Comparison of ENCODE assay signal across 27 cellular contexts in the genomic region with DNA sequence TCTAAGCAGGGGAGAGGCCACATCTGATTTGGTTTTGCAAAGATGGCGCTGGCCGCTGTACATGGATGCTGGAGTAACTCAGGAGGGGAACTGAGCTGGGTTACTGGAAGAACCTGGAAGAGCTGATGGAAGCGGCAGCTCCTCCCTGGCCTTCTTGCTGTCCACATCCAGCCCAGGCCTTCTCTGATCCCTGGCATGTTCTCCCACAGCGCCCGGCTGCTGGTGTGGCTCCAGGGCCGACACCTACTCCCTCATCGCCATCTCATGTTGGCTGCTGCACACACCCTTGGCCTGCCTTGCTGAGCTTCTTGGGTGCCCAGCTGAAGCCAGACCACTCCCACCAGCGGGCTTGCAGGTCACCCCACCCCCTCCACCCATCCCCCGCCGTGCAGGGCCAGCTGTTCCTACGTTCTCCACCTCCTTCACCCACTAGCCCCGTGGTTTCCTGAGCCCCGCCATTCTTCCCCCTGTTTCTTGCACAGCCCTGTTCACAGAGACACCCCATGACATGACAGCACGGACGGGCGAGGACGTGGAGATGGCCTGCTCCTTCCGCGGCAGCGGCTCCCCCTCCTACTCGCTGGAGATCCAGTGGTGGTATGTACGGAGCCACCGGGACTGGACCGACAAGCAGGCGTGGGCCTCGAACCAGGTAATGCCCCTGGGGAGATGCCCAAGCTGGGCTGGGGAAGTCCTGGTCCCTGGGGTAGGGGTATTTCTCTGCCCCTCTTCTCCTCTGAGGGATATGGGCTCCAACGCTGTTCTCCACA. TPM values are rescaled to one million over a fixed set of nuclear protein-coding genes. Genes with fewer than 3 reads are reported as not detected.
"Had no signal": no experiment of that assay in that cellular context is flagged by ENCODE, and none has a peak within 500 bp of the region (broad histone marks: within the 10 kb centered on the region; RNA-seq: fewer than 3 reads in every experiment).

No MANE protein-coding gene starts in this region.

- DNase-seq: effector CD4-positive, alpha-beta T cell; endodermal cell; hippocampal formation; kidney glomerular epithelial cell; mammary epithelial cell; mucosa of descending colon; natural killer cell; occipital lobe; spleen; stimulated activated CD4-positive, alpha-beta T cell treated with anti-CD3 and anti-CD28 coated beads, Interleukin-15, amount 100 ng/mL, for 24 hours; stimulated activated CD4-positive, alpha-beta T cell treated with anti-CD3 and anti-CD28 coated beads, Interleukin-1b, Interleukin-23, amount 100 ng/mL, for 48 hours; stimulated activated CD4-positive, alpha-beta T cell treated with anti-CD3 and anti-CD28 coated beads, Interleukin-4, amount 100 ng/mL, for 24 hours; tibial artery; upper lobe of right lung had no signal

- H3K36me3 Mint-ChIP-seq: natural killer cell; stimulated activated memory B cell treated with anti-CD40 and anti-IgM and Interleukin-4, amounts not matched to agents 10 μg/mL and 1 μg/mL and 100 μg/mL, for 72 hours had no signal

- H3K4me3 Mint-ChIP-seq: endodermal cell; natural killer cell; neural crest cell; stimulated activated memory B cell treated with anti-CD40 and anti-IgM and Interleukin-4, amounts not matched to agents 10 μg/mL and 1 μg/mL and 100 μg/mL, for 72 hours; stimulated activated naive CD8-positive, alpha-beta T cell treated with anti-CD3 and anti-CD28 coated beads, Interleukin-15, Interleukin-2, amounts not matched to agents 100 ng/mL and 50 ng/mL, for 24 hours had no signal

- H3K9me3 ChIP-seq: heart left ventricle, mucosa of descending colon, prostate gland, spleen, tibial artery, upper lobe of right lung, vagina had no signal

- H3K9ac ChIP-seq: parathyroid adenoma had no signal

- H3K36me3 ChIP-seq: heart left ventricle, prostate gland, spleen, tibial artery, upper lobe of right lung, vagina had no signal

- H3K79me2 ChIP-seq: parathyroid adenoma had no signal

- H3K27ac ChIP-seq: coronary artery, heart left ventricle, parathyroid adenoma, prostate gland, spleen, tibial artery, upper lobe of right lung, vagina had no signal

- H2AFZ ChIP-seq: parathyroid adenoma had no signal

- H3K4me3 ChIP-seq: coronary artery, heart left ventricle, mucosa of descending colon, prostate gland, spleen, tibial artery, upper lobe of right lung, vagina had no signal

- FAIRE-seq: endothelial cell of umbilical vein, frontal cortex, islet of Langerhans had no signal

- H3K27ac Mint-ChIP-seq: endodermal cell; natural killer cell; stimulated activated memory B cell treated with anti-CD40 and anti-IgM and Interleukin-4, amounts not matched to agents 10 μg/mL and 1 μg/mL and 100 μg/mL, for 72 hours; stimulated activated naive CD8-positive, alpha-beta T cell treated with anti-CD3 and anti-CD28 coated beads, Interleukin-15, Interleukin-2, amounts not matched to agents 100 ng/mL and 50 ng/mL, for 24 hours had no signal

- H3K9me3 Mint-ChIP-seq: endodermal cell; natural killer cell; neural crest cell; stimulated activated memory B cell treated with anti-CD40 and anti-IgM and Interleukin-4, amounts not matched to agents 10 μg/mL and 1 μg/mL and 100 μg/mL, for 72 hours; stimulated activated naive CD8-positive, alpha-beta T cell treated with anti-CD3 and anti-CD28 coated beads, Interleukin-15, Interleukin-2, amounts not matched to agents 100 ng/mL and 50 ng/mL, for 24 hours had no signal

- H3K27me3 ChIP-seq: upper lobe of right lung, vagina had no signal

- H3K4me1 ChIP-seq: heart left ventricle, parathyroid adenoma, prostate gland, tibial artery, upper lobe of right lung, vagina had no signal

- H3K4me1 Mint-ChIP-seq: natural killer cell; stimulated activated memory B cell treated with anti-CD40 and anti-IgM and Interleukin-4, amounts not matched to agents 10 μg/mL and 1 μg/mL and 100 μg/mL, for 72 hours had no signal

RNA-seq across cellular contexts. Expression of a gene that starts 28.4 kb away (rescaled TPM):
- total RNA-seq: dermis microvascular lymphatic vessel endothelial cell, endothelial cell of umbilical vein, skeletal muscle tissue, vagina had no signal
